Comparison of ENCODE assay signal across 26 cellular contexts in genomic region chr2:20646446-20646845, GRCh38. TPM values are rescaled to one million over a fixed set of nuclear protein-coding genes. Genes with fewer than 3 reads are reported as not detected.
"Had no signal": no experiment of that assay in that cellular context is flagged by ENCODE, and none has a peak within 500 bp of the region (broad histone marks: within the 10 kb centered on the region; RNA-seq: fewer than 3 reads in every experiment).

No MANE protein-coding gene starts in this region.

- H3K4me3 ChIP-seq: esophagus squamous epithelium, lower lobe of right lung, pancreas, prostate gland, skin epidermis, thyroid gland, upper lobe of right lung had no signal

- H3K27ac ChIP-seq: brain microvascular endothelial cell, lower lobe of right lung, pancreas, prostate gland, skin epidermis, thyroid gland, upper lobe of right lung had no signal

- DNase-seq: activated B cell treated with CpG ODN at 0.5 μM for 24 hours; activated CD4-positive, alpha-beta T cell treated with anti-CD3 and anti-CD28 coated beads, Interleukin-2, amount 50 U/mL, for 1 hour; activated CD8-positive, alpha-beta T cell treated with anti-CD3 and anti-CD28 coated beads, Interleukin-2, amount 10 ng/mL, durations not matched to agents 7 days and 5 days; activated naive CD4-positive, alpha-beta T cell; activated T-cell treated with anti-CD3 and anti-CD28 coated beads for 4 hours; activated T-cell treated with anti-CD3 and anti-CD28 coated beads, Interleukin-2, amount 50 U/mL, for 72 hours; amniotic stem cell; brain microvascular endothelial cell; central memory CD4-positive, alpha-beta T cell; esophagus squamous epithelium; foreskin melanocyte; hippocampal formation; lower lobe of right lung; nephron progenitor cell; retina; stimulated activated CD4-positive, alpha-beta T cell treated with anti-CD3 and anti-CD28 coated beads, Interleukin-4, amount 100 ng/mL, for 24 hours; T-helper 1 cell; thyroid gland; upper lobe of right lung had no signal

- H3K27me3 ChIP-seq: brain microvascular endothelial cell, esophagus squamous epithelium, pancreas, thyroid gland, upper lobe of right lung had no signal

- FAIRE-seq: astrocyte, keratinocyte, pancreas had no signal

- H3K9me3 ChIP-seq: esophagus squamous epithelium, lower lobe of right lung, pancreas, prostate gland, thyroid gland, upper lobe of right lung had no signal

- H3K36me3 ChIP-seq: brain microvascular endothelial cell, pancreas, prostate gland had no signal

- ATAC-seq: activated CD8-positive, alpha-beta T cell treated with anti-CD3 and anti-CD28 coated beads, Interleukin-2, amount 10 ng/mL, durations not matched to agents 7 days and 5 days; activated T-cell treated with anti-CD3 and anti-CD28 coated beads, Interleukin-2, amount 50 U/mL, for 72 hours; lower lobe of right lung; pancreas; sciatic nerve; stimulated activated effector memory CD8-positive, alpha-beta T cell treated with anti-CD3 and anti-CD28 coated beads, Interleukin-12 subunit alpha, Interleukin-12 subunit beta, amount 100 ng/mL, for 72 hours; upper lobe of right lung had no signal

RNA-seq across cellular contexts. Expression of gene GDF7, which starts 20.5 kb away (rescaled TPM):
- total RNA-seq: activated CD8-positive, alpha-beta T cell treated with anti-CD3 and anti-CD28 coated beads, Interleukin-2, amount 10 ng/mL, durations not matched to agents 7 days and 5 days had no signal
- polyA plus RNA-seq: keratinocyte had no signal
